In genomic region chr11:29438815-29439214, GRCh38 we compare ENCODE assay signal across 38 cellular contexts.
"Had no signal": no experiment of that assay in that cellular context is flagged by ENCODE, and none has a peak within 500 bp of the region (broad histone marks: within the 10 kb centered on the region; RNA-seq: fewer than 3 reads in every experiment).

No MANE protein-coding gene starts in this region.

- ATAC-seq: activated naive CD4-positive, alpha-beta T cell treated with anti-CD3 and anti-CD28 coated beads, Interleukin-2, amount 50 U/mL, for 72 hours; activated naive CD8-positive, alpha-beta T cell treated with anti-CD3 and anti-CD28 coated beads, Interleukin-2, amount 50 U/mL, for 24 hours; activated T-cell treated with anti-CD3 and anti-CD28 coated beads, Interleukin-2, amount 50 U/mL, for 4 hours; activated T-cell treated with anti-CD3 and anti-CD28 coated beads, Interleukin-2, amount 50 U/mL, for 72 hours; activated T-helper 17 cell treated with anti-CD3 and anti-CD28 coated beads, Interleukin-2, amount 50 U/mL, for 72 hours; body of pancreas had no signal

- H3K4me3 Mint-ChIP-seq: activated naive CD4-positive, alpha-beta T cell treated with anti-CD3 and anti-CD28 coated beads for 36 hours; activated naive CD4-positive, alpha-beta T cell treated with anti-CD3 and anti-CD28 coated beads, Interleukin-2, amount 10 ng/mL, durations not matched to agents 7 days and 5 days; activated naive CD4-positive, alpha-beta T cell treated with anti-CD3 and anti-CD28 coated beads, Interleukin-2, amount 50 U/mL, for 24 hours; activated naive CD8-positive, alpha-beta T cell; activated naive CD8-positive, alpha-beta T cell treated with anti-CD3 and anti-CD28 coated beads for 36 hours; activated naive CD8-positive, alpha-beta T cell treated with anti-CD3 and anti-CD28 coated beads, Interleukin-2, amount 10 ng/mL, durations not matched to agents 7 days and 5 days; activated naive CD8-positive, alpha-beta T cell treated with anti-CD3 and anti-CD28 coated beads, Interleukin-2, amount 50 U/mL, for 24 hours; activated T-cell treated with anti-CD3 and anti-CD28 coated beads, Interleukin-2, amount 50 U/mL, for 24 hours; activated T-cell treated with anti-CD3 and anti-CD28 coated beads, Interleukin-2, amount 50 U/mL, for 4 hours; activated T-cell treated with anti-CD3 and anti-CD28 coated beads, Interleukin-2, amount 50 U/mL, for 72 hours; activated T-helper 1 cell treated with anti-CD3 and anti-CD28 coated beads, Interleukin-12 subunit alpha, Interleukin-12 subunit beta, Interleukin-2, Interleukin-4 antibody, amounts not matched to agents 30 ng/mL and 10 ng/mL and 1 ng/mL, durations not matched to agents 14 hours and 24 hours and 36 hours; activated T-helper 17 cell treated with anti-CD3 and anti-CD28 coated beads, Interleukin-2, amount 50 U/mL, for 72 hours; brain; central memory CD8-positive, alpha-beta T cell had no signal

- H3K9me3 Mint-ChIP-seq: activated naive CD4-positive, alpha-beta T cell treated with anti-CD3 and anti-CD28 coated beads, Interleukin-2, amount 50 U/mL, for 24 hours; activated naive CD8-positive, alpha-beta T cell treated with anti-CD3 and anti-CD28 coated beads for 36 hours; activated naive CD8-positive, alpha-beta T cell treated with anti-CD3 and anti-CD28 coated beads, Interleukin-2, amount 50 U/mL, for 24 hours; activated T-helper 1 cell treated with anti-CD3 and anti-CD28 coated beads, Interleukin-12 subunit alpha, Interleukin-12 subunit beta, Interleukin-2, Interleukin-4 antibody, amounts not matched to agents 30 ng/mL and 10 ng/mL and 1 ng/mL, durations not matched to agents 14 hours and 24 hours and 36 hours; brain had no signal

- H3K27ac Mint-ChIP-seq: activated naive CD4-positive, alpha-beta T cell treated with anti-CD3 and anti-CD28 coated beads for 36 hours; activated naive CD4-positive, alpha-beta T cell treated with anti-CD3 and anti-CD28 coated beads, Interleukin-2, amount 10 ng/mL, durations not matched to agents 7 days and 5 days; activated naive CD4-positive, alpha-beta T cell treated with anti-CD3 and anti-CD28 coated beads, Interleukin-2, amount 50 U/mL, for 24 hours; activated naive CD4-positive, alpha-beta T cell treated with anti-CD3 and anti-CD28 coated beads, Interleukin-2, amount 50 U/mL, for 72 hours; activated naive CD8-positive, alpha-beta T cell; activated naive CD8-positive, alpha-beta T cell treated with anti-CD3 and anti-CD28 coated beads for 36 hours; activated naive CD8-positive, alpha-beta T cell treated with anti-CD3 and anti-CD28 coated beads, Interleukin-2, amount 10 ng/mL, durations not matched to agents 7 days and 5 days; activated naive CD8-positive, alpha-beta T cell treated with anti-CD3 and anti-CD28 coated beads, Interleukin-2, amount 50 U/mL, for 24 hours; activated T-cell treated with anti-CD3 and anti-CD28 coated beads, Interleukin-2, amount 50 U/mL, for 24 hours; activated T-cell treated with anti-CD3 and anti-CD28 coated beads, Interleukin-2, amount 50 U/mL, for 72 hours; activated T-helper 1 cell treated with anti-CD3 and anti-CD28 coated beads, Interleukin-12 subunit alpha, Interleukin-12 subunit beta, Interleukin-2, Interleukin-4 antibody, amounts not matched to agents 30 ng/mL and 10 ng/mL and 1 ng/mL, durations not matched to agents 14 hours and 24 hours and 36 hours; activated T-helper 17 cell treated with anti-CD3 and anti-CD28 coated beads, Interleukin-2, amount 50 U/mL, for 72 hours; activated T-helper 2 cell treated with anti-CD3 and anti-CD28 coated beads, Interferon-gamma antibody, Interleukin-2, Interleukin-4, amounts not matched to agents 10 μg/mL and 5 μg/mL and 100 μg/mL, durations not matched to agents 14 hours and 24 hours and 36 hours; brain had no signal

- H3K4me3 ChIP-seq: adrenal gland, ascending aorta, body of pancreas, breast epithelium, cardiac muscle cell had no signal

- H3K4me1 Mint-ChIP-seq: activated naive CD4-positive, alpha-beta T cell treated with anti-CD3 and anti-CD28 coated beads, Interleukin-2, amount 10 ng/mL, durations not matched to agents 7 days and 5 days; activated naive CD4-positive, alpha-beta T cell treated with anti-CD3 and anti-CD28 coated beads, Interleukin-2, amount 50 U/mL, for 24 hours; activated naive CD8-positive, alpha-beta T cell treated with anti-CD3 and anti-CD28 coated beads for 36 hours; activated naive CD8-positive, alpha-beta T cell treated with anti-CD3 and anti-CD28 coated beads, Interleukin-2, amount 10 ng/mL, durations not matched to agents 7 days and 5 days; activated naive CD8-positive, alpha-beta T cell treated with anti-CD3 and anti-CD28 coated beads, Interleukin-2, amount 50 U/mL, for 24 hours; activated T-helper 17 cell treated with anti-CD3 and anti-CD28 coated beads, Interleukin-2, amount 50 U/mL, for 72 hours; brain; central memory CD8-positive, alpha-beta T cell had no signal

- H3K27me3 Mint-ChIP-seq: activated naive CD4-positive, alpha-beta T cell treated with anti-CD3 and anti-CD28 coated beads, Interleukin-2, amount 10 ng/mL, durations not matched to agents 7 days and 5 days; activated naive CD4-positive, alpha-beta T cell treated with anti-CD3 and anti-CD28 coated beads, Interleukin-2, amount 50 U/mL, for 24 hours; activated naive CD8-positive, alpha-beta T cell; activated naive CD8-positive, alpha-beta T cell treated with anti-CD3 and anti-CD28 coated beads for 36 hours; activated naive CD8-positive, alpha-beta T cell treated with anti-CD3 and anti-CD28 coated beads, Interleukin-2, amount 10 ng/mL, durations not matched to agents 7 days and 5 days; activated naive CD8-positive, alpha-beta T cell treated with anti-CD3 and anti-CD28 coated beads, Interleukin-2, amount 50 U/mL, for 24 hours; activated T-cell treated with anti-CD3 and anti-CD28 coated beads, Interleukin-2, amount 50 U/mL, for 24 hours; activated T-helper 17 cell treated with anti-CD3 and anti-CD28 coated beads, Interleukin-2, amount 50 U/mL, for 72 hours; central memory CD8-positive, alpha-beta T cell had no signal

- H3K36me3 Mint-ChIP-seq: activated naive CD4-positive, alpha-beta T cell treated with anti-CD3 and anti-CD28 coated beads, Interleukin-2, amount 10 ng/mL, durations not matched to agents 7 days and 5 days; activated naive CD4-positive, alpha-beta T cell treated with anti-CD3 and anti-CD28 coated beads, Interleukin-2, amount 50 U/mL, for 24 hours; activated naive CD4-positive, alpha-beta T cell treated with anti-CD3 and anti-CD28 coated beads, Interleukin-2, amount 50 U/mL, for 72 hours; activated naive CD8-positive, alpha-beta T cell; activated naive CD8-positive, alpha-beta T cell treated with anti-CD3 and anti-CD28 coated beads for 36 hours; activated naive CD8-positive, alpha-beta T cell treated with anti-CD3 and anti-CD28 coated beads, Interleukin-2, amount 10 ng/mL, durations not matched to agents 7 days and 5 days; brain had no signal

- DNase-seq: activated effector memory CD4-positive, alpha-beta T cell treated with anti-CD3 and anti-CD28 coated beads, Interleukin-2, amount 50 U/mL, for 16 hours; activated effector memory CD4-positive, alpha-beta T cell treated with Interleukin-2 at 50 U/mL for 16 hours; activated gamma-delta T cell; activated gamma-delta T cell treated with Interleukin-2 at 50 U/mL for 16 hours; activated naive CD4-positive, alpha-beta T cell; activated naive CD4-positive, alpha-beta T cell treated with anti-CD3 and anti-CD28 coated beads for 36 hours; activated naive CD4-positive, alpha-beta T cell treated with anti-CD3 and anti-CD28 coated beads, Interleukin-2, amount 10 ng/mL, durations not matched to agents 7 days and 5 days; activated naive CD4-positive, alpha-beta T cell treated with anti-CD3 and anti-CD28 coated beads, Interleukin-2, amount 50 U/mL, for 16 hours; activated naive CD4-positive, alpha-beta T cell treated with Interleukin-2 at 50 U/mL for 16 hours; activated naive CD8-positive, alpha-beta T cell treated with anti-CD3 and anti-CD28 coated beads for 36 hours; activated naive CD8-positive, alpha-beta T cell treated with anti-CD3 and anti-CD28 coated beads, Interleukin-2, amount 10 ng/mL, durations not matched to agents 7 days and 5 days; activated naive CD8-positive, alpha-beta T cell treated with anti-CD3 and anti-CD28 coated beads, Interleukin-2, amount 50 U/mL, for 24 hours; activated T-cell treated with anti-CD3 and anti-CD28 coated beads, Interleukin-2, amount 50 U/mL, for 1 hour; activated T-cell treated with anti-CD3 and anti-CD28 coated beads, Interleukin-2, amount 50 U/mL, for 24 hours; activated T-cell treated with anti-CD3 and anti-CD28 coated beads, Interleukin-2, amount 50 U/mL, for 4 hours; activated T-cell treated with anti-CD3 and anti-CD28 coated beads, Interleukin-2, amount 50 U/mL, for 48 hours; activated T-cell treated with anti-CD3 and anti-CD28 coated beads, Interleukin-2, amount 50 U/mL, for 72 hours; adrenal gland; amniotic stem cell; amygdala; anterior cingulate cortex; aorta; body of pancreas; brain microvascular endothelial cell; caudate nucleus; central memory CD4-positive, alpha-beta T cell; cerebellar nuclear complex had no signal
